Comparison of ENCODE assay signal across 34 cellular contexts in genomic region chr17:77712578-77712977, GRCh38.
"Had no signal": no experiment of that assay in that cellular context is flagged by ENCODE, and none has a peak within 500 bp of the region (broad histone marks: within the 10 kb centered on the region; RNA-seq: fewer than 3 reads in every experiment).

No MANE protein-coding gene starts in this region.

- H3K36me3 ChIP-seq: MG63 had no signal

- H3K27ac ChIP-seq: KMS-11 had no signal

- H3K9ac ChIP-seq: KMS-11 had no signal

- H3K4me2 ChIP-seq: KMS-11 had no signal

- H3K4me3 ChIP-seq: MG63 had no signal

- DNase-seq: Karpas-422, Kasumi-1, MG63, MM.1S, MV-4-11, NCI-H1048, NCI-H1092, NCI-H1092 treated with DMSO at 0.1 percent for 48 hours, NCI-H1105, NCI-H1105 treated with DMSO at 0.1 percent for 48 hours, NCI-H1417, NCI-H1417 treated with DMSO at 0.1 percent for 48 hours, NCI-H1436, NCI-H1436 treated with DMSO at 0.1 percent for 48 hours, NCI-H146, NCI-H1694, NCI-H1694 treated with DMSO at 0.1 percent for 48 hours, NCI-H187, NCI-H187 treated with DMSO at 0.1 percent for 48 hours, NCI-H1930, NCI-H2029, NCI-H2029 treated with DMSO at 0.1 percent for 48 hours, NCI-H2081, NCI-H2081 treated with DMSO at 0.1 percent for 48 hours, NCI-H2107, NCI-H2171, NCI-H2171 treated with DMSO at 0.1 percent for 48 hours, NCI-H2227 treated with DMSO at 0.1 percent for 48 hours, NCI-H226, NCI-H345, NCI-H446, NCI-H446 treated with DMSO at 0.1 percent for 48 hours, NCI-H510A had no signal
